Comparison of ENCODE assay signal across 1 cellular context in the genomic region with DNA sequence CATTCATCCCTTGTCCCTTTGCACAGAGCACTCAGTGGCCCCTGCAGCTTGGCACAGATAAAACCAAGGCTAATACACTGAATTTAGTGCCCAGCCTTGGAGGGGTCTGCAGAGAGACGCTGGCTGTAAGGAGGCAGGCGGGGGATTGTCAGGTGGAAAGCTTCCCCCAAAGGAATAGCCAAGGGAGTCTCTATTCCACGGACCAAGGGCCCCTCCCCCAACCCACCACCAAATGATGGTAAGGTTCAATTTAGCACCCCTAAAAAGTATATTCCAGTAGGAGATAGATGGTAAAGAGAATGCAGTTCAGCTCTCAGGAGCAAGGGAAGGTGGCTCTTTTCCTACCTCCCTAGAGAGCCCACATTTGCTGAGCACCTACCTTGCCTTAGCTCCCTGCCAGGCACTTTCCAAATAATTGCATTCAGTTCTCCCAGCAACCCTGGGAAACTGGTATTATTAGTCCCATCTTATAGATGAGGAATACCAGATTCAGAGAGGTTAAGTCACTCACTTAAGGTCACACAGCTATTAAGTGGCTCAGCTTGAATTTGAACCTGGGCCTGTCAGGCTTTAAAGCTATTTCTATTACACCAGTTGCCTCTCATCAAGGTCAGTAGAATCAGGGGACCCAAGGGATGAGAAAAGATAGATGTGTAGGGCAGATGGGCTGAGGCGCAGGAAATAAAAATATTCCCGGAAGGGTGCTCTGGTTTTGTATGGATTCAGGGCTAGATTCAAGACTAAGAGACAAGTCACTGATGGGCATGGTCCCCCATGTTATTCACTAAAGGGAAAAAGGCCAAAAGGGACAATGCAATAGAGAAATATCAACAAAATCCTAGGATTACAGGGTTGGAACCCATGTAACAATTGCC.
TF ChIP-seq lines count a peak whose summit lies in the region.

No MANE protein-coding gene starts in this region.

TF ChIP-seq in endothelial cell of umbilical vein, 7 proteins besides CTCF, POLR2A, EP300 and RAD21 (continued from another document):
- TF ChIP-seq MYC (IDR thresholded peaks at IDR 0.05; ENCODE audit: low read depth, low read length) (no peak), POLR2AphosphoS5 (IDR thresholded peaks at IDR 0.05; ENCODE audit: insufficient read depth, low read depth, low read length) (no peak), GATA2 (IDR thresholded peaks at IDR 0.05; ENCODE audit: insufficient read depth, insufficient read length, low read depth, low read length) (no peak), EZH2 (IDR thresholded peaks at IDR 0.05; ENCODE audit: borderline replicate concordance, low read depth, low read length, severe bottlenecking) (no peak), FOS (IDR thresholded peaks at IDR 0.05; ENCODE audit: borderline replicate concordance, insufficient read depth, low read length) (no peak), JUN (IDR thresholded peaks at IDR 0.05; ENCODE audit: borderline replicate concordance, insufficient read depth, insufficient read length, low read depth) (no peak)
